Comparison of ENCODE assay signal across 8 cellular contexts in genomic region chr5:56669534-56670483, GRCh38.
DNase-seq lines count a peak whose midpoint lies in the region; ATAC-seq lines count a peak whose summit lies in the region.

No MANE protein-coding gene starts in this region.

- peak; percentile 15 to 24 for DNase-seq in activated CD4-positive, alpha-beta T cell treated with anti-CD3 and anti-CD28 coated beads for 24 hours (ENCODE audit: low read depth in 2 of 2)
- no peak for DNase-seq in activated CD4-positive, alpha-beta T cell treated with anti-CD3 and anti-CD28 coated beads, Interleukin-2, amount 50 U/mL, for 1 hour
- DNase-seq in NCI-H2171 treated with DMSO at 0.1 percent for 48 hours (lab: John Stamatoyannopoulos, UW) = peak; percentile 63
- peak; percentile 6 for DNase-seq in activated T-helper 9 cell treated with anti-CD3 and anti-CD28 coated beads, Interleukin-2, amount 50 U/mL, for 16 hours (ENCODE audit: low read depth)
- peak; percentile 30 for DNase-seq in iPS DF 19.7 (ENCODE audit: low read depth, low spot score)
- peak; percentile 51 for DNase-seq in stimulated activated CD4-positive, alpha-beta T cell treated with anti-CD3 and anti-CD28 coated beads, Interleukin-4, amount 100 ng/mL, for 24 hours
- DNase-seq in cerebellum (ENCODE audit: low spot score) = no peak

- ATAC-seq in HG02973 (IDR thresholded peaks at IDR 0.05; ENCODE audit: unreplicated experiment) = peak; percentile 98

Comparison
In these comparisons a context has a peak if more than half of its experiments do, and no peak if none do; other contexts are left out.
1. DNase-seq: peak in activated CD4-positive, alpha-beta T cell treated with anti-CD3 and anti-CD28 coated beads for 24 hours (2 of 2), NCI-H2171 treated with DMSO at 0.1 percent for 48 hours (single experiment), activated T-helper 9 cell treated with anti-CD3 and anti-CD28 coated beads, Interleukin-2, amount 50 U/mL, for 16 hours (single experiment), iPS DF 19.7 (single experiment) and stimulated activated CD4-positive, alpha-beta T cell treated with anti-CD3 and anti-CD28 coated beads, Interleukin-4, amount 100 ng/mL, for 24 hours (single experiment); none in activated CD4-positive, alpha-beta T cell treated with anti-CD3 and anti-CD28 coated beads, Interleukin-2, amount 50 U/mL, for 1 hour (single experiment) and cerebellum (single experiment).